ENCODE assay signal across 9 cellular contexts in genomic region chr1:15758953-15759661, GRCh38. TPM values are rescaled to one million over a fixed set of nuclear protein-coding genes. Genes with fewer than 3 reads are reported as not detected.
DNase-seq lines count a peak whose midpoint lies in the region; FAIRE-seq and TF ChIP-seq lines count a peak whose summit lies in the region.
"Had no signal": no experiment of that assay in that cellular context is flagged by ENCODE, and none has a peak within 500 bp of the region (broad histone marks: within the 10 kb centered on the region; RNA-seq: fewer than 3 reads in every experiment).

No MANE protein-coding gene starts in this region.

- H3K4me3 ChIP-seq in bronchial epithelial cell (ENCODE audit: low read depth, low read length) (peak overlapping the region; percentile 62), testis (peak overlapping the region; percentile 61 to 76), OCI-LY7 (ENCODE audit: low read depth, low read length, poor library complexity, severe bottlenecking) (no peak overlapping the region)

- TF ChIP-seq POLR2A in testis (IDR thresholded peaks at IDR 0.05) = no peak

- peaks cover 36% of the 10 kb centered on the region for H3K4me1 ChIP-seq in testis
- no peaks in the 10 kb centered on the region for H3K4me1 ChIP-seq in OCI-LY7 (ENCODE audit: insufficient read depth, low read length, poor library complexity, severe bottlenecking)

- WGBS in testis, 2 donors = 3 to 5% methylated on average over 15 to 43 of the region's 58 CpGs

- POLR2A ChIA-PET in OCI-LY7 (lab: Charles Lee) = no interaction called here

- FAIRE-seq in bronchial epithelial cell (lab: Jason Lieb, UNC) = no peak

- H3K27me3 ChIP-seq in bronchial epithelial cell (ENCODE audit: control insufficient read depth, insufficient read depth, low read length) (no peaks in the 10 kb centered on the region), testis (no peaks in the 10 kb centered on the region)

- DNase-seq in DMS 273 (lab: John Stamatoyannopoulos, UW; ENCODE audit: unreplicated experiment) (peak; percentile 50), DMS 273 treated with DMSO at 0.1 percent for 48 hours (lab: John Stamatoyannopoulos, UW) (no peak), bronchial epithelial cell (ENCODE audit: low read depth) (no peak), left kidney (ENCODE audit: low read depth, low spot score) (peak; percentile 58), testis (no peak), RPMI8226 (no peak), NCI-H187 treated with DMSO at 0.1 percent for 48 hours (lab: John Stamatoyannopoulos, UW) (no peak), OCI-LY7 (ENCODE audit: low spot score) (no peak)

- CTCF ChIA-PET in OCI-LY7 (lab: Charles Lee; ENCODE audit: unreplicated experiment) = no interaction called here

- BruUV-seq in OCI-LY7 (replicated peaks; lab: Mats Ljungman, UMichigan) = no TSS peak

- no peaks in the 10 kb centered on the region for H4K20me1 ChIP-seq in OCI-LY7 (ENCODE audit: insufficient read depth, low read length)

- H3K36me3 ChIP-seq in bronchial epithelial cell (ENCODE audit: control insufficient read depth, insufficient read depth, low read length) (no peaks in the 10 kb centered on the region), testis (ENCODE audit: low read depth, missing control alignments) (no peaks in the 10 kb centered on the region), OCI-LY7 (ENCODE audit: insufficient read depth, low read length) (no peaks in the 10 kb centered on the region)

- H3K4me2 ChIP-seq in OCI-LY7 (ENCODE audit: low read length) = no peak overlapping the region

- H3K9me2 ChIP-seq in OCI-LY7 (ENCODE audit: insufficient read depth, low read length) = no peaks in the 10 kb centered on the region

- H3K9me3 ChIP-seq in testis (no peaks in the 10 kb centered on the region), OCI-LY7 (ENCODE audit: low read length) (no peaks in the 10 kb centered on the region)

- intact Hi-C loops in testis (cut with DNase I; ENCODE audit: low total_unique reads) (no loop called here), OCI-LY7 (cut with micrococcal nuclease; ENCODE audit: unreplicated experiment) (no loop called here)

- H2AFZ ChIP-seq in OCI-LY7 (ENCODE audit: low read length) = no peak overlapping the region

- TF ChIP-seq CTCF in bronchial epithelial cell (IDR thresholded peaks at IDR 0.05; ENCODE audit: insufficient read depth, low read length, severe bottlenecking) = no peak
- no peak for TF ChIP-seq CTCF in testis (IDR thresholded peaks at IDR 0.05)
- TF ChIP-seq CTCF in OCI-LY7 (conservative IDR thresholded peaks at IDR 0.05; ENCODE audit: low read length) = no peak

- no peaks in the 10 kb centered on the region for H3K79me2 ChIP-seq in OCI-LY7 (ENCODE audit: insufficient read depth, low read depth, low read length)

- H3K27ac ChIP-seq in testis = peak overlapping the region; percentile 89 to 93
- no peak overlapping the region for H3K27ac ChIP-seq in OCI-LY7 (ENCODE audit: low read depth, low read length, poor library complexity, severe bottlenecking)
- H3K27ac ChIP-seq: 22Rv1 had no signal

RNA-seq across cellular contexts. Expression of gene FBLIM1, which starts 0.5 kb away (rescaled TPM):
- total RNA-seq in bronchial epithelial cell (60.9 and 72.4 TPM in 2 replicates), testis (10 to 100 TPM; 32.8 to 52.5 TPM), OCI-LY7 (2022) (not detected in 2 replicates)
- polyA plus RNA-seq in testis (ENCODE audit: insufficient read depth, low read depth, low replicate concordance) = 23.3 TPM
- not detected in 2 replicates for total RNA-seq in OCI-LY7 (2014; rRNA removed; shearing (Covaris generic))

RNA-seq across cellular contexts. Expression of gene TMEM82, which starts 16.8 kb away (rescaled TPM):
- total RNA-seq in bronchial epithelial cell = not detected in 2 replicates
- not detected for total RNA-seq in testis
- not detected for polyA plus RNA-seq in testis (ENCODE audit: insufficient read depth, low read depth, low replicate concordance)
- total RNA-seq in OCI-LY7 (2014; rRNA removed; shearing (Covaris generic)) = not detected in 2 replicates
- total RNA-seq in OCI-LY7 (2022) = not detected in 2 replicates

RNA-seq across cellular contexts. Expression of gene SLC25A34, which starts 23.0 kb away (rescaled TPM):
- total RNA-seq in bronchial epithelial cell = under 0.01 and 0.38 TPM in 2 replicates
- 1 to 10 TPM; 2.5 to 3.8 TPM for total RNA-seq in testis
- 2.6 TPM for polyA plus RNA-seq in testis (ENCODE audit: insufficient read depth, low read depth, low replicate concordance)
- 1.2 and 1.4 TPM in 2 replicates for total RNA-seq in OCI-LY7 (2014; rRNA removed; shearing (Covaris generic))
- 2.2 TPM in 2 replicates for total RNA-seq in OCI-LY7 (2022)

RNA-seq across cellular contexts. Expression of gene UQCRHL, which starts 48.3 kb away (rescaled TPM):
- total RNA-seq in bronchial epithelial cell = 1.8 and 4.9 TPM in 2 replicates
- 1 to 10 TPM; 1.5 to 2.0 TPM for total RNA-seq in testis
- polyA plus RNA-seq in testis (ENCODE audit: insufficient read depth, low read depth, low replicate concordance) = 2.5 TPM
- 12.4 and 15.0 TPM in 2 replicates for total RNA-seq in OCI-LY7 (2014; rRNA removed; shearing (Covaris generic))
- total RNA-seq in OCI-LY7 (2022) = 2.4 and 3.4 TPM in 2 replicates

Comparison
In these comparisons a context has a peak if more than half of its experiments do, and no peak if none do; other contexts are left out.
1. DNase-seq: peak in DMS 273 (single experiment) and left kidney (single experiment); none in DMS 273 treated with DMSO at 0.1 percent for 48 hours (single experiment), bronchial epithelial cell (single experiment), testis (single experiment), RPMI8226 (single experiment), NCI-H187 treated with DMSO at 0.1 percent for 48 hours (single experiment) and OCI-LY7 (single experiment).
2. RNA of gene FBLIM1, which starts 0.5 kb away (total RNA-seq): 60.9 to 72.4 TPM in bronchial epithelial cell and 32.8 to 52.5 TPM in testis; not detected in OCI-LY7; every median in the first group is over 10 times any median in the second.